In the genomic region with DNA sequence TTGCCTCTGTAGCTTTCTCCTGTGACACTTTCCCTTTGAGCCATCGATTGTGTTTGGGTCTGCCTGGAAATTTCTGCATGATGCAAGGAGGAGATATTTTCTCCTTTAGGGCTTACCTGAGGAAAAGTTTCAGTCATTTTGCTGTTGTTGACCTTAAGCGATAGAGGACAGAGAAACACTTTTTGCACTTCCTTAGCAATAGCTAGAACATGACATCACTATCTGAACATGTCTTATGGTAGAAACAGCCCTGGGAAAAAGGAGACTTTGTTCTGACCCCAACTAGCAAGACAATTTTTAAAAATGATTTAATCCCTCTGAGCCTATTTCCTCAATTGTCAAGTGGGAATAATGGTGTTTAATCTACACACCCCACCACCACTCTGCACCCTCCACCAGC, we compare ENCODE assay signal across 15 cellular contexts. TPM values are rescaled to one million over a fixed set of nuclear protein-coding genes. Genes with fewer than 3 reads are reported as not detected.
"Had no signal": no experiment of that assay in that cellular context is flagged by ENCODE, and none has a peak within 500 bp of the region (broad histone marks: within the 10 kb centered on the region; RNA-seq: fewer than 3 reads in every experiment).

No MANE protein-coding gene starts in this region.

- H3K4me3 Mint-ChIP-seq: activated naive CD8-positive, alpha-beta T cell treated with anti-CD3 and anti-CD28 coated beads for 36 hours; activated T-cell treated with anti-CD3 and anti-CD28 coated beads, Interleukin-2, amount 50 U/mL, for 72 hours; effector memory CD8-positive, alpha-beta T cell; stimulated activated naive CD8-positive, alpha-beta T cell treated with anti-CD3 and anti-CD28 coated beads, Interleukin-15, Interleukin-2, amounts not matched to agents 100 ng/mL and 50 ng/mL, for 24 hours had no signal

- H3K27ac Mint-ChIP-seq: activated naive CD8-positive, alpha-beta T cell treated with anti-CD3 and anti-CD28 coated beads for 36 hours; activated T-cell treated with anti-CD3 and anti-CD28 coated beads, Interleukin-2, amount 50 U/mL, for 72 hours; effector memory CD8-positive, alpha-beta T cell; stimulated activated naive CD8-positive, alpha-beta T cell treated with anti-CD3 and anti-CD28 coated beads, Interleukin-15, Interleukin-2, amounts not matched to agents 100 ng/mL and 50 ng/mL, for 24 hours had no signal

- H3K4me3 ChIP-seq: cardiac muscle cell, psoas muscle had no signal

- H3K27ac ChIP-seq: cardiac muscle cell, psoas muscle had no signal

- H3K36me3 ChIP-seq: cardiac muscle cell had no signal

- H3K36me3 Mint-ChIP-seq: activated naive CD8-positive, alpha-beta T cell treated with anti-CD3 and anti-CD28 coated beads for 36 hours had no signal

- ATAC-seq: activated T-cell treated with anti-CD3 and anti-CD28 coated beads, Interleukin-2, amount 50 U/mL, for 72 hours; effector memory CD8-positive, alpha-beta T cell; psoas muscle had no signal

- H3K27me3 ChIP-seq: cardiac muscle cell had no signal

- H3K27me3 Mint-ChIP-seq: effector memory CD8-positive, alpha-beta T cell; stimulated activated naive CD8-positive, alpha-beta T cell treated with anti-CD3 and anti-CD28 coated beads, Interleukin-15, Interleukin-2, amounts not matched to agents 100 ng/mL and 50 ng/mL, for 24 hours had no signal

- DNase-seq: activated CD4-positive, alpha-beta T cell treated with anti-CD3 and anti-CD28 coated beads for 1 hour; activated CD4-positive, alpha-beta T cell treated with anti-CD3 and anti-CD28 coated beads, Interleukin-2, amount 50 U/mL, for 48 hours; activated gamma-delta T cell treated with Interleukin-2 at 50 U/mL for 16 hours; activated naive CD8-positive, alpha-beta T cell treated with anti-CD3 and anti-CD28 coated beads for 36 hours; activated T-cell treated with anti-CD3 and anti-CD28 coated beads, Interleukin-2, amount 50 U/mL, for 72 hours; anterior cingulate cortex; cortex of kidney; effector memory CD8-positive, alpha-beta T cell; erythroblast; hypothalamus; psoas muscle; stimulated activated CD4-positive, alpha-beta T cell treated with anti-CD3 and anti-CD28 coated beads, Interleukin-4, amount 100 ng/mL, for 1 hour; stimulated activated CD8-positive, alpha-beta memory T cell treated with anti-CD3 and anti-CD28 coated beads, Interleukin-4, amount 100 ng/mL, for 48 hours had no signal

- H3K4me1 Mint-ChIP-seq: activated naive CD8-positive, alpha-beta T cell treated with anti-CD3 and anti-CD28 coated beads for 36 hours had no signal

- H3K9me3 Mint-ChIP-seq: activated naive CD8-positive, alpha-beta T cell treated with anti-CD3 and anti-CD28 coated beads for 36 hours; activated T-cell treated with anti-CD3 and anti-CD28 coated beads, Interleukin-2, amount 50 U/mL, for 72 hours; effector memory CD8-positive, alpha-beta T cell; stimulated activated naive CD8-positive, alpha-beta T cell treated with anti-CD3 and anti-CD28 coated beads, Interleukin-15, Interleukin-2, amounts not matched to agents 100 ng/mL and 50 ng/mL, for 24 hours had no signal

RNA-seq across cellular contexts. Expression of a gene that starts 9.7 kb away (rescaled TPM):
- total RNA-seq: activated naive CD8-positive, alpha-beta T cell treated with anti-CD3 and anti-CD28 coated beads for 36 hours had no signal
